ENCODE assay signal across 21 cellular contexts in genomic region chr4:87497586-87497985, GRCh38. TPM values are rescaled to one million over a fixed set of nuclear protein-coding genes. Genes with fewer than 3 reads are reported as not detected.
DNase-seq lines count a peak whose midpoint lies in the region; TF ChIP-seq lines count a peak whose summit lies in the region.
"Had no signal": no experiment of that assay in that cellular context is flagged by ENCODE, and none has a peak within 500 bp of the region (broad histone marks: within the 10 kb centered on the region; RNA-seq: fewer than 3 reads in every experiment).

No MANE protein-coding gene starts in this region.

- TF ChIP-seq POLR2A in breast epithelium (IDR thresholded peaks at IDR 0.05) (no peak), sigmoid colon (IDR thresholded peaks at IDR 0.05) (no peak), uterus (IDR thresholded peaks at IDR 0.05) (no peak)

- intact Hi-C loops in breast epithelium (cut with DNase I; ENCODE audit: low total_unique reads) (no loop called here), mammary epithelial cell (cut with micrococcal nuclease) (no loop called here), sigmoid colon (cut with DNase I) (no loop called here), uterus (cut with DNase I; ENCODE audit: low total_unique reads) (no loop called here), Calu3 (cut with micrococcal nuclease; ENCODE audit: unreplicated experiment) (no loop called here)

- H3K9ac ChIP-seq in mammary epithelial cell (ENCODE audit: insufficient read depth, low read length) = no peak overlapping the region

- no TSS peak for BruUV-seq in mammary epithelial cell (replicated peaks; lab: Mats Ljungman, UMichigan)
- BruUV-seq in Calu3 (replicated peaks; lab: Mats Ljungman, UMichigan) = no TSS peak

- H3K27ac ChIP-seq in breast epithelium (peak overlapping the region; percentile 12 to 57), mammary epithelial cell (ENCODE audit: insufficient read depth, low read depth, low read length) (no peak overlapping the region), right atrium auricular region (peak overlapping the region; percentile 52 to 60), sigmoid colon (peak overlapping the region; percentile 58 to 78 (median 72)), uterus (peak overlapping the region; percentile 84 to 99)
- H3K27ac ChIP-seq: 22Rv1, ovary had no signal

- no peak overlapping the region for H2AFZ ChIP-seq in mammary epithelial cell (ENCODE audit: low read depth, low read length)

- H3K4me2 ChIP-seq in mammary epithelial cell (ENCODE audit: insufficient read depth, low read depth, low read length) = no peak overlapping the region

- H3K36me3 Mint-ChIP-seq in Calu3 (ENCODE audit: insufficient read depth, unreplicated experiment) = no peaks in the 10 kb centered on the region
- no peaks in the 10 kb centered on the region for H3K36me3 Mint-ChIP-seq in activated T-cell treated with anti-CD3 and anti-CD28 coated beads, Interleukin-2, amount 50 U/mL, for 24 hours (ENCODE audit: low read depth)
- H3K36me3 Mint-ChIP-seq: natural killer cell had no signal

- H3K4me3 Mint-ChIP-seq in Calu3 (ENCODE audit: low read depth, unreplicated experiment) = no peak overlapping the region
- H3K4me3 Mint-ChIP-seq in activated T-cell treated with anti-CD3 and anti-CD28 coated beads, Interleukin-2, amount 50 U/mL, for 24 hours = no peak overlapping the region
- H3K4me3 Mint-ChIP-seq: activated CD8-positive, alpha-beta T cell treated with anti-CD3 and anti-CD28 coated beads for 36 hours; dendritic cell treated with granulocyte-macrophage colony-stimulating factor and Interleukin-4, amounts not matched to agents 40 ng/mL and 50 ng/mL, for 4 days; natural killer cell had no signal

- DNase-seq in breast epithelium (ENCODE audit: low spot score in 2 of 2) (no peak), mammary epithelial cell (no peak), right atrium auricular region (ENCODE audit: low spot score) (no peak), sigmoid colon (no peak), uterus (no peak), Calu3 (no peak), foreskin fibroblast (no peak)
- DNase-seq in activated T-cell treated with anti-CD3 and anti-CD28 coated beads, Interleukin-2, amount 50 U/mL, for 24 hours = no peak
- DNase-seq: activated naive CD4-positive, alpha-beta T cell treated with Interleukin-2 at 50 U/mL for 16 hours; foreskin melanocyte; natural killer cell; NCI-H774; ovary had no signal

- TF ChIP-seq CTCF in breast epithelium (IDR thresholded peaks at IDR 0.05) (no peak), mammary epithelial cell (conservative IDR thresholded peaks at IDR 0.05 in 1 of 2, IDR thresholded peaks at IDR 0.05 in 1 of 2; ENCODE audit: extremely low read depth in 1 of 2, insufficient read depth in 1 of 2, low read depth in 1 of 2, low read length in 2 of 2) (no peak), right atrium auricular region (IDR thresholded peaks at IDR 0.05) (no peak), sigmoid colon (IDR thresholded peaks at IDR 0.05) (no peak), uterus (IDR thresholded peaks at IDR 0.05) (no peak), Calu3 (IDR thresholded peaks at IDR 0.05; ENCODE audit: unreplicated experiment) (no peak), foreskin fibroblast (IDR thresholded peaks at IDR 0.05; ENCODE audit: low read depth, low read length) (no peak)

- no peak overlapping the region for H3K27ac Mint-ChIP-seq in Calu3 (ENCODE audit: unreplicated experiment)
- H3K27ac Mint-ChIP-seq in activated T-cell treated with anti-CD3 and anti-CD28 coated beads, Interleukin-2, amount 50 U/mL, for 24 hours = no peak overlapping the region
- H3K27ac Mint-ChIP-seq: activated CD8-positive, alpha-beta T cell treated with anti-CD3 and anti-CD28 coated beads for 36 hours; dendritic cell treated with granulocyte-macrophage colony-stimulating factor and Interleukin-4, amounts not matched to agents 40 ng/mL and 50 ng/mL, for 4 days; natural killer cell had no signal

- H3K79me2 ChIP-seq in mammary epithelial cell (ENCODE audit: insufficient read depth, low read length) = no peaks in the 10 kb centered on the region

- dilution Hi-C loops in mammary epithelial cell (cut with HindIII; ENCODE audit: low sequenced_read_pairs) = no loop called here

- no peaks in the 10 kb centered on the region for H3K9me3 ChIP-seq in breast epithelium
- no peaks in the 10 kb centered on the region for H3K9me3 ChIP-seq in mammary epithelial cell (replicated peaks; ENCODE audit: insufficient read depth, low read length)
- no peaks in the 10 kb centered on the region for H3K9me3 ChIP-seq in right atrium auricular region
- H3K9me3 ChIP-seq in sigmoid colon = no peaks in the 10 kb centered on the region
- no peaks in the 10 kb centered on the region for H3K9me3 ChIP-seq in uterus
- H3K9me3 ChIP-seq: HAP-1, ovary, testis had no signal

- in situ Hi-C loops in mammary epithelial cell (cut with MboI; ENCODE audit: low sequenced_read_pairs in 2 of 2) = no loop called here

- H3K4me1 ChIP-seq in breast epithelium (no peaks in the 10 kb centered on the region), mammary epithelial cell (ENCODE audit: insufficient read depth, low read length) (no peaks in the 10 kb centered on the region), right atrium auricular region (peaks cover 0 to 26% of the 10 kb centered on the region in 2 donors), sigmoid colon (peaks cover 0 to 63% (median 56%) of the 10 kb centered on the region in 4 donors), uterus (peaks cover 0 to 14% of the 10 kb centered on the region in 2 donors)
- H3K4me1 ChIP-seq: HAP-1, testis had no signal

- H3K9me3 Mint-ChIP-seq in Calu3 (ENCODE audit: low read depth, unreplicated experiment) = peaks cover 6% of the 10 kb centered on the region
- no peaks in the 10 kb centered on the region for H3K9me3 Mint-ChIP-seq in activated T-cell treated with anti-CD3 and anti-CD28 coated beads, Interleukin-2, amount 50 U/mL, for 24 hours
- H3K9me3 Mint-ChIP-seq: activated CD8-positive, alpha-beta T cell treated with anti-CD3 and anti-CD28 coated beads for 36 hours; dendritic cell treated with granulocyte-macrophage colony-stimulating factor and Interleukin-4, amounts not matched to agents 40 ng/mL and 50 ng/mL, for 4 days; natural killer cell had no signal

- TF ChIP-seq EP300 in sigmoid colon (IDR thresholded peaks at IDR 0.05) = no peak

- H3K4me3 ChIP-seq in breast epithelium (no peak overlapping the region), mammary epithelial cell (replicated peaks in 1 of 3; ENCODE audit: insufficient read depth in 1 of 3, low read depth in 2 of 3, low read length in 3 of 3) (no peak overlapping the region), right atrium auricular region (no peak overlapping the region), sigmoid colon (no peak overlapping the region), uterus (no peak overlapping the region), foreskin fibroblast (ENCODE audit: low read depth in 1 of 2, low read length in 2 of 2) (no peak overlapping the region)
- H3K4me3 ChIP-seq: HAP-1, ovary, testis had no signal

- 67% methylated on average over 1 of the region's 3 CpGs for WGBS in mammary epithelial cell (ENCODE audit: low coverage, missing lambda C conversion rate)
- 87 to 89% methylated on average over 3 of the region's 3 CpGs for WGBS in sigmoid colon, 2 donors

- H3K27me3 ChIP-seq in breast epithelium (no peaks in the 10 kb centered on the region), mammary epithelial cell (ENCODE audit: insufficient read depth, low read length) (no peaks in the 10 kb centered on the region), right atrium auricular region (no peaks in the 10 kb centered on the region), sigmoid colon (no peaks in the 10 kb centered on the region), uterus (no peaks in the 10 kb centered on the region)
- H3K27me3 ChIP-seq: ovary, testis had no signal

- CTCF ChIA-PET in mammary epithelial cell (lab: Charles Lee; ENCODE audit: low non-redundant PET) (no interaction called here), Calu3 (lab: Charles Lee) (no interaction called here)

- peaks cover 7% of the 10 kb centered on the region for H3K4me1 Mint-ChIP-seq in Calu3 (ENCODE audit: low read depth, unreplicated experiment)
- peaks cover 18% of the 10 kb centered on the region for H3K4me1 Mint-ChIP-seq in activated T-cell treated with anti-CD3 and anti-CD28 coated beads, Interleukin-2, amount 50 U/mL, for 24 hours (ENCODE audit: low read depth)
- H3K4me1 Mint-ChIP-seq: natural killer cell had no signal

- no peaks in the 10 kb centered on the region for H4K20me1 ChIP-seq in mammary epithelial cell (ENCODE audit: insufficient read depth, low read length)

- H3K27me3 Mint-ChIP-seq in Calu3 (ENCODE audit: unreplicated experiment) = no peaks in the 10 kb centered on the region
- H3K27me3 Mint-ChIP-seq in activated T-cell treated with anti-CD3 and anti-CD28 coated beads, Interleukin-2, amount 50 U/mL, for 24 hours = no peaks in the 10 kb centered on the region
- H3K27me3 Mint-ChIP-seq: activated CD8-positive, alpha-beta T cell treated with anti-CD3 and anti-CD28 coated beads for 36 hours; dendritic cell treated with granulocyte-macrophage colony-stimulating factor and Interleukin-4, amounts not matched to agents 40 ng/mL and 50 ng/mL, for 4 days had no signal

- no peaks in the 10 kb centered on the region for H3K36me3 ChIP-seq in breast epithelium
- H3K36me3 ChIP-seq in mammary epithelial cell (ENCODE audit: insufficient read depth, low read length) = no peaks in the 10 kb centered on the region
- peaks cover 39% of the 10 kb centered on the region for H3K36me3 ChIP-seq in right atrium auricular region
- peaks cover 20 to 56% (median 25%) of the 10 kb centered on the region in 4 donors for H3K36me3 ChIP-seq in sigmoid colon
- H3K36me3 ChIP-seq in uterus = no peaks in the 10 kb centered on the region
- H3K36me3 ChIP-seq: HAP-1, ovary had no signal

RNA-seq across cellular contexts. Expression of gene SPARCL1, which starts 31.6 kb away (rescaled TPM):
- total RNA-seq in breast epithelium (100 to 1,000 TPM; 368 to 408 (median 371) TPM), mammary epithelial cell (1 to 10 TPM in 1 of 2 donors, not detected in 1; 1.2 TPM), right atrium auricular region (100 to 1,000 TPM; 501 to 627 TPM), sigmoid colon (1,000 to 10,000 TPM; 1,005 to 1,386 (median 1,166) TPM), uterus (1,000 to 10,000 TPM; 1,025 to 1,777 (median 1,327) TPM), Calu3 (2022) (not detected in 2 replicates)
- polyA plus RNA-seq in mammary epithelial cell (0.01 TPM), sigmoid colon (100 to 1,000 TPM in 1 of 3 donors, 10 to 100 TPM in 2; 10.4 to 145 (median 28.8) TPM)
- polyA minus RNA-seq in mammary epithelial cell = not detected
- total RNA-seq: activated CD8-positive, alpha-beta T cell treated with anti-CD3 and anti-CD28 coated beads for 36 hours; MCF 10A; natural killer cell; OCI-LY7 had no signal
- polyA plus RNA-seq: keratinocyte had no signal

Comparison
In these comparisons a context has a peak if more than half of its experiments do, and no peak if none do; other contexts are left out.
1. RNA of gene SPARCL1, which starts 31.6 kb away (total RNA-seq): 1,025 to 1,777 TPM in uterus, 1,005 to 1,386 TPM in sigmoid colon, 501 to 627 TPM in right atrium auricular region and 368 to 408 TPM in breast epithelium; 1.2 TPM in mammary epithelial cell and not detected in Calu3; every median in the first group is over 100 times any median in the second.